Comparison of ENCODE assay signal across 1 cellular context in the genomic region with DNA sequence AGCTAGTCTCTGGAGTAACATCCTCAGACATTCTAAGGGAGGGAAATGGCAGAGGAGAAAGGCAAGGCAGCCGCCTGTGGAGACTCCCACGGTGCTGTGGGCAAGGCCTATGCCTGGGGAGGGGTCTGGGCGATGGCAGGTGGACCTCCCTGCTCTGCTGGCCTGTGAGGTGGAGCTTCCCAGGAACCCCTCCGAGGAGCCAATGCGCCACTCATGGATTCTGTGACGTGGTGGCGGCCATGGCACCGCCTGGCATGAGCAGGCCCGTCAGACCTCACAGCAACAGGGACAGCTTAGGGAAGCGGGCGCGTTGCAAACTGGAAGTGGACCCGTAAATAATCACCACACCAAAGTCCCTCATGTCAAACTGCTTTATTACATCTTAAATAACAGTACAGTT.
TF ChIP-seq lines count a peak whose summit lies in the region.

No MANE protein-coding gene starts in this region.

TF ChIP-seq in WTC11, 78 proteins besides CTCF, POLR2A, EP300 and RAD21 (continued from another document):
- TF ChIP-seq ZNF532 (CRISPR knock-in tag; IDR thresholded peaks at IDR 0.05; ENCODE audit: borderline replicate concordance): no peak
- no peak for TF ChIP-seq ZNF138 (CRISPR knock-in tag; conservative IDR thresholded peaks at IDR 0.05)
- TF ChIP-seq ZNF317 (CRISPR knock-in tag; IDR thresholded peaks at IDR 0.05; ENCODE audit: borderline replicate concordance, low read depth): no peak
- no peak for TF ChIP-seq ZNF396 (CRISPR knock-in tag; IDR thresholded peaks at IDR 0.05; ENCODE audit: borderline replicate concordance)
- no peak for TF ChIP-seq TCF7 (CRISPR knock-in tag; IDR thresholded peaks at IDR 0.05; ENCODE audit: low read depth)
- no peak for TF ChIP-seq KAT7 (CRISPR knock-in tag; IDR thresholded peaks at IDR 0.05; ENCODE audit: borderline replicate concordance)
- TF ChIP-seq TEAD4 (CRISPR knock-in tag; IDR thresholded peaks at IDR 0.05): no peak
